29 cellular contexts compared by ENCODE assay signal in genomic region chr5:112724901-112725300, GRCh38.
"Had no signal": no experiment of that assay in that cellular context is flagged by ENCODE, and none has a peak within 500 bp of the region (broad histone marks: within the 10 kb centered on the region; RNA-seq: fewer than 3 reads in every experiment).

No MANE protein-coding gene starts in this region.

- H3K36me3 ChIP-seq: SJSA1 had no signal

- H3K9ac ChIP-seq: SK-N-SH had no signal

- H3K4me1 ChIP-seq: SJSA1 had no signal

- H3K4me3 ChIP-seq: PC-9, SJSA1 had no signal

- DNase-seq: MM.1S, MV-4-11, NCI-H1092, NCI-H1105, NCI-H1417 treated with DMSO at 0.1 percent for 48 hours, NCI-H1436 treated with DMSO at 0.1 percent for 48 hours, NCI-H1694 treated with DMSO at 0.1 percent for 48 hours, NCI-H187 treated with DMSO at 0.1 percent for 48 hours, NCI-H2029, NCI-H2081, NCI-H2171, NCI-H226, NCI-H446 treated with DMSO at 0.1 percent for 48 hours, NCI-H510A, NCI-H524, NCI-H526, NCI-H69, NCI-H748 treated with DMSO at 0.1 percent for 48 hours, NCI-H82, PC-9, SHP77 treated with DMSO at 0.1 percent for 48 hours, SK-N-SH, SW 1271, T-helper 1 cell had no signal

- H3K9me3 ChIP-seq: SJSA1, SK-N-SH had no signal

- ATAC-seq: Panc1, Right ventricle myocardium inferior had no signal

- H3K4me2 ChIP-seq: PC-9, SK-N-SH had no signal

- H3K9me2 ChIP-seq: SK-N-SH had no signal

- FAIRE-seq: RCC 7860 had no signal

- H2AFZ ChIP-seq: PC-9 had no signal

- H3K27me3 ChIP-seq: SJSA1 had no signal

- H3K27ac ChIP-seq: PC-9, RWPE1, SJSA1 had no signal
